Comparison of ENCODE assay signal across 25 cellular contexts in genomic region chr16:11432856-11433395, GRCh38.
"Had no signal": no experiment of that assay in that cellular context is flagged by ENCODE, and none has a peak within 500 bp of the region (broad histone marks: within the 10 kb centered on the region; RNA-seq: fewer than 3 reads in every experiment).

No MANE protein-coding gene starts in this region.

- H3K27me3 ChIP-seq: brain microvascular endothelial cell, right atrium auricular region, suprapubic skin, tibial artery had no signal

- H3K27ac ChIP-seq: brain microvascular endothelial cell, epithelial cell of prostate, esophagus squamous epithelium, heart right ventricle, parathyroid adenoma, right atrium auricular region, suprapubic skin, tibial artery had no signal

- ATAC-seq: activated T-cell treated with anti-CD3 and anti-CD28 coated beads, Interleukin-2, amount 50 U/mL, for 4 hours; activated T-helper 17 cell treated with anti-CD3 and anti-CD28 coated beads, Interleukin-2, amount 50 U/mL, for 72 hours; heart right ventricle; naive thymus-derived CD8-positive, alpha-beta T cell had no signal

- H3K9me3 ChIP-seq: esophagus squamous epithelium, suprapubic skin had no signal

- H3K4me3 ChIP-seq: esophagus squamous epithelium, heart right ventricle, right atrium auricular region, suprapubic skin, tibial artery had no signal

- DNase-seq: activated CD4-positive, alpha-beta memory T cell treated with anti-CD3 and anti-CD28 coated beads, Interleukin-2, amount 10 ng/mL, durations not matched to agents 7 days and 5 days; activated CD4-positive, alpha-beta T cell treated with anti-CD3 and anti-CD28 coated beads, Interleukin-2, amount 10 ng/mL, durations not matched to agents 7 days and 5 days; activated CD4-positive, CD25-positive, alpha-beta regulatory T cell treated with anti-CD3 and anti-CD28 coated beads, Interleukin-2, amount 50 U/mL, for 72 hours; activated gamma-delta T cell treated with Interleukin-2 at 50 U/mL for 16 hours; activated naive CD4-positive, alpha-beta T cell treated with anti-CD3 and anti-CD28 coated beads, Interleukin-2, amount 50 U/mL, for 16 hours; activated T-cell treated with anti-CD3 and anti-CD28 coated beads, Interleukin-2, amount 50 U/mL, for 4 hours; amniotic stem cell; brain microvascular endothelial cell; dermis blood vessel endothelial cell; effector CD4-positive, alpha-beta T cell; esophagus squamous epithelium; foreskin melanocyte; heart right ventricle; naive thymus-derived CD8-positive, alpha-beta T cell; nucleus accumbens; stimulated activated CD4-positive, alpha-beta T cell treated with anti-CD3 and anti-CD28 coated beads, Interleukin-15, amount 100 ng/mL, for 24 hours; stimulated activated CD4-positive, alpha-beta T cell treated with anti-CD3 and anti-CD28 coated beads, Interleukin-2, amount 100 ng/mL, for 24 hours; stimulated activated naive CD4-positive, alpha-beta T cell; T-helper 9 cell; tibial artery had no signal

- H3K36me3 ChIP-seq: brain microvascular endothelial cell, esophagus squamous epithelium, heart right ventricle, right atrium auricular region, suprapubic skin, tibial artery had no signal
